In the genomic region with DNA sequence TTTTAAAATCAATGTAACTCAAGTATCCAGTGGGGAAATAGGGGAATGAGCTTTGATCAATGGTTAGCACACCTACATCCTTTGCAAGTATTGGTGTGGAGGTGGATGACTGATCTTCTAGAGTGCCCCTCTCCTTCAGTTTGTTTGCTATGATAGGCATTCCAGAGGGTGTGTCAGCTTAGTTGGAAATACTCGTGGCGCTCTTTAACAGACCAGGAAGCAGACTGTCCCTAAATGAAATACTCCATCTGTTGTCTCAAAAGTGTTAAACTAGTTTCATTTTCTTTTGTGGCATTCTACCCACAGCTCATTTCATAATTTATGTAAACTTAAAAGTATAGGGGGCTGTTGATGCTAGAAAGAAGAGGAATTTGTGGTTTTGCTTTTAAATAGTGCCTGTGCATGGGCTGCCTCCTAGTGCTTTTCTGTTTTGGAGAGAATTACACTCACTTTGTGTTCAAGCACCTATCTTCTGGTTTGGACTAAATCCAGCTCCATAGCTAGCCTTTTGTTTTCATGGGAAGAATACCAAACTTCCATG, we compare ENCODE assay signal across 8 cellular contexts.
A peak's percentile ranks its signal among the peaks of the same experiment; 100 is the strongest.
DNase-seq lines count a peak whose midpoint lies in the region; ATAC-seq and TF ChIP-seq lines count a peak whose summit lies in the region.

No MANE protein-coding gene starts in this region.

- no peaks in the 10 kb centered on the region for H3K36me3 Mint-ChIP-seq in activated naive CD4-positive, alpha-beta T cell treated with anti-CD3 and anti-CD28 coated beads, Interleukin-2, amount 10 ng/mL, durations not matched to agents 7 days and 5 days
- no peaks in the 10 kb centered on the region for H3K36me3 Mint-ChIP-seq in chondrocyte (ENCODE audit: low read depth)

- H3K4me1 Mint-ChIP-seq in activated naive CD4-positive, alpha-beta T cell treated with anti-CD3 and anti-CD28 coated beads, Interleukin-2, amount 10 ng/mL, durations not matched to agents 7 days and 5 days, result peaks cover 14% of the 10 kb centered on the region
- peaks cover 19% of the 10 kb centered on the region for H3K4me1 Mint-ChIP-seq in chondrocyte (ENCODE audit: low read depth)

- peak; percentile 71 for ATAC-seq in HG02763 (IDR thresholded peaks at IDR 0.05; ENCODE audit: unreplicated experiment)

- no peak overlapping the region for H3K4me3 Mint-ChIP-seq in activated naive CD4-positive, alpha-beta T cell treated with anti-CD3 and anti-CD28 coated beads, Interleukin-2, amount 10 ng/mL, durations not matched to agents 7 days and 5 days
- H3K4me3 Mint-ChIP-seq in chondrocyte (ENCODE audit: unreplicated experiment), result no peak overlapping the region

- H3K27me3 ChIP-seq in mucosa of stomach (ENCODE audit: control insufficient read depth, insufficient read depth, low read length), result no peaks in the 10 kb centered on the region

- H3K36me3 ChIP-seq in mucosa of stomach (ENCODE audit: control insufficient read depth, insufficient read depth, low read length), result no peaks in the 10 kb centered on the region

- CTCF ChIA-PET in activated naive CD4-positive, alpha-beta T cell treated with anti-CD3 and anti-CD28 coated beads, Interleukin-2, amount 10 ng/mL, durations not matched to agents 7 days and 5 days (lab: Charles Lee), result interaction anchor here (0.6 to 4.7 kb wide), 11 partner anchors 34 to 478 kb away, joined by 3 to 41 read pairs (median 3); no protein-coding TSS in a partner anchor

- peak; percentile 76 for TF ChIP-seq CTCF in chondrocyte (IDR thresholded peaks at IDR 0.05)

- peak overlapping the region; percentile 2 for H3K9ac ChIP-seq in mucosa of stomach (ENCODE audit: low read length)

- no peaks in the 10 kb centered on the region for H3K9me3 ChIP-seq in mucosa of stomach (ENCODE audit: control insufficient read depth, low read length)

- no peak overlapping the region for H3K4me3 ChIP-seq in mucosa of stomach (ENCODE audit: low read length)

- H3K4me1 ChIP-seq in mucosa of stomach (ENCODE audit: control insufficient read depth, insufficient read depth, low read length), result peaks cover 22% of the 10 kb centered on the region

- H3K9me3 Mint-ChIP-seq in activated naive CD4-positive, alpha-beta T cell treated with anti-CD3 and anti-CD28 coated beads, Interleukin-2, amount 10 ng/mL, durations not matched to agents 7 days and 5 days, result no peaks in the 10 kb centered on the region
- H3K9me3 Mint-ChIP-seq in chondrocyte (ENCODE audit: low read depth), result no peaks in the 10 kb centered on the region

- H3K27me3 Mint-ChIP-seq in activated naive CD4-positive, alpha-beta T cell treated with anti-CD3 and anti-CD28 coated beads, Interleukin-2, amount 10 ng/mL, durations not matched to agents 7 days and 5 days, result no peaks in the 10 kb centered on the region
- no peaks in the 10 kb centered on the region for H3K27me3 Mint-ChIP-seq in chondrocyte (ENCODE audit: low read depth)

- DNase-seq in activated naive CD4-positive, alpha-beta T cell treated with anti-CD3 and anti-CD28 coated beads, Interleukin-2, amount 10 ng/mL, durations not matched to agents 7 days and 5 days, result no peak
- DNase-seq in activated naive CD4-positive, alpha-beta T cell treated with Interleukin-2 at 50 U/mL for 16 hours, result no peak
- DNase-seq in NCI-H2107 treated with DMSO at 0.1 percent for 48 hours (lab: John Stamatoyannopoulos, UW; ENCODE audit: unreplicated experiment) (peak; percentile 77), chondrocyte (ENCODE audit: low spot score) (no peak), medulla oblongata (ENCODE audit: extremely low spot score) (no peak), cerebellar nuclear complex (lab: John Stamatoyannopoulos, UW) (no peak)

- H3K27ac Mint-ChIP-seq in activated naive CD4-positive, alpha-beta T cell treated with anti-CD3 and anti-CD28 coated beads, Interleukin-2, amount 10 ng/mL, durations not matched to agents 7 days and 5 days, result peak overlapping the region; percentile 68
- H3K27ac Mint-ChIP-seq in chondrocyte (ENCODE audit: unreplicated experiment), result no peak overlapping the region
